ENCODE assay signal across 29 cellular contexts in the genomic region with DNA sequence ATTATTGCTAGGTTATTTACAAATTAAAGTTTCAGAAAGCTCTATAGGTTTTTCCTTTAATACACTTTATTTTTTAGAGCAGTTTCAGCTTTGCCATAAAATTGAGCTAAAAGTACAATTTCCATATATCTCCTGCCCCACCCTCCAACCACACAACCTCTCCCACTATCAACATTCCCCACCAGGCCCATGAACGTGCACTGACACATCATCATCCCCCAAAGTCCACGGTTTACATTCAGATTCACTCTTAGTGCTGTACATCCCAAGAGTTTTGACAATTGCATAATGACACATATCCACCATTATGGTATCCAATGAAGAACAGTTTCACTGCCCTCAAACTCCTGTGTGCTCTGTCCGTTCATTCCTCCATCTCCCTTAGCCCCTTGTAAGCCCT.
"Had no signal": no experiment of that assay in that cellular context is flagged by ENCODE, and none has a peak within 500 bp of the region (broad histone marks: within the 10 kb centered on the region; RNA-seq: fewer than 3 reads in every experiment).

No MANE protein-coding gene starts in this region.

- H3K36me3 ChIP-seq: cardiac muscle cell, WERI-Rb-1 had no signal

- H3K27me3 ChIP-seq: ascending aorta, cardiac muscle cell had no signal

- DNase-seq: activated CD4-positive, alpha-beta memory T cell treated with anti-CD3 and anti-CD28 coated beads, Interleukin-2, amount 10 ng/mL, durations not matched to agents 7 days and 5 days; activated CD4-positive, alpha-beta T cell treated with anti-CD3 and anti-CD28 coated beads for 1 hour; activated CD4-positive, alpha-beta T cell treated with anti-CD3 and anti-CD28 coated beads for 36 hours; activated CD4-positive, alpha-beta T cell treated with anti-CD3 and anti-CD28 coated beads for 48 hours; activated CD4-positive, alpha-beta T cell treated with anti-CD3 and anti-CD28 coated beads, Interleukin-2, amount 10 ng/mL, durations not matched to agents 7 days and 5 days; activated CD4-positive, alpha-beta T cell treated with anti-CD3 and anti-CD28 coated beads, Interleukin-2, amount 50 U/mL, for 48 hours; activated CD4-positive, CD25-positive, alpha-beta regulatory T cell; activated CD8-positive, alpha-beta memory T cell treated with anti-CD3 and anti-CD28 coated beads for 24 hours; activated CD8-positive, alpha-beta memory T cell treated with anti-CD3 and anti-CD28 coated beads, Interleukin-2, amount 10 ng/mL, durations not matched to agents 7 days and 5 days; activated CD8-positive, alpha-beta memory T cell treated with anti-CD3 and anti-CD28 coated beads, Interleukin-2, amount 50 U/mL, for 48 hours; activated CD8-positive, alpha-beta T cell treated with anti-CD3 and anti-CD28 coated beads, Interleukin-2, amount 10 ng/mL, durations not matched to agents 7 days and 5 days; activated effector memory CD4-positive, alpha-beta T cell treated with Interleukin-2 at 50 U/mL for 16 hours; activated gamma-delta T cell; activated naive CD4-positive, alpha-beta T cell treated with anti-CD3 and anti-CD28 coated beads, Interleukin-2, amount 10 ng/mL, durations not matched to agents 7 days and 5 days; activated naive CD4-positive, alpha-beta T cell treated with Interleukin-2 at 50 U/mL for 16 hours; activated naive CD8-positive, alpha-beta T cell treated with anti-CD3 and anti-CD28 coated beads, Interleukin-2, amount 10 ng/mL, durations not matched to agents 7 days and 5 days; activated naive CD8-positive, alpha-beta T cell treated with anti-CD3 and anti-CD28 coated beads, Interleukin-2, amount 50 U/mL, for 24 hours; activated T-cell treated with anti-CD3 and anti-CD28 coated beads, Interleukin-2, amount 50 U/mL, for 24 hours; activated T-cell treated with anti-CD3 and anti-CD28 coated beads, Interleukin-2, amount 50 U/mL, for 48 hours; amygdala; anterior cingulate cortex; caudate nucleus; cerebellar nuclear complex; T-cell; T-helper 17 cell; T-helper 9 cell; WERI-Rb-1 had no signal

- H3K4me1 ChIP-seq: ascending aorta had no signal

- H3K4me3 ChIP-seq: ascending aorta, cardiac muscle cell had no signal

- H3K9me3 ChIP-seq: ascending aorta had no signal

- H3K27ac ChIP-seq: ascending aorta, cardiac muscle cell, WERI-Rb-1 had no signal
